ENCODE assay signal across 8 cellular contexts in genomic region chr6:37258405-37258704, GRCh38. TPM values are rescaled to one million over a fixed set of nuclear protein-coding genes. Genes with fewer than 3 reads are reported as not detected.
DNase-seq lines count a peak whose midpoint lies in the region; ATAC-seq and TF ChIP-seq lines count a peak whose summit lies in the region.

No MANE protein-coding gene starts in this region.

- H3K27me3 ChIP-seq in HAP-1 (ENCODE audit: low read depth) (no peaks in the 10 kb centered on the region), WERI-Rb-1 (ENCODE audit: insufficient read depth, low read depth, severe bottlenecking) (no peaks in the 10 kb centered on the region), skeletal muscle satellite cell (ENCODE audit: control insufficient read depth, insufficient read depth, low read length) (no peaks in the 10 kb centered on the region)

- peak overlapping the region; percentile 95 for H3K4me3 Mint-ChIP-seq in glutamatergic neuron (ENCODE audit: unreplicated experiment)

- H3K36me3 Mint-ChIP-seq in glutamatergic neuron (ENCODE audit: unreplicated experiment) = no peaks in the 10 kb centered on the region

- no peak for ATAC-seq in HG03045 (IDR thresholded peaks at IDR 0.05; ENCODE audit: unreplicated experiment)

- TF ChIP-seq CTCF in WERI-Rb-1 (IDR thresholded peaks at IDR 0.05; ENCODE audit: low read depth, low read length) = 0 out of 2 replicates have a peak, but pooled peaks have one; percentile 8
- no peak for TF ChIP-seq CTCF in glutamatergic neuron (IDR thresholded peaks at IDR 0.05; ENCODE audit: partially characterized antibody, unreplicated experiment)

- peaks cover 4% of the 10 kb centered on the region for H3K27me3 Mint-ChIP-seq in glutamatergic neuron (ENCODE audit: unreplicated experiment)

- in situ Hi-C loops in HAP-1 (cut with MboI; ENCODE audit: low sequenced_read_pairs) = no loop called here

- H3K9me3 ChIP-seq in HAP-1 = no peaks in the 10 kb centered on the region
- H3K9me3 ChIP-seq in WERI-Rb-1 (ENCODE audit: severe bottlenecking) = no peaks in the 10 kb centered on the region
- no peaks in the 10 kb centered on the region for H3K9me3 ChIP-seq in skeletal muscle satellite cell (replicated peaks; ENCODE audit: low read length)

- H3K4me1 ChIP-seq in HAP-1 = peaks cover 4% of the 10 kb centered on the region
- peaks cover 17% of the 10 kb centered on the region for H3K4me1 ChIP-seq in skeletal muscle satellite cell (ENCODE audit: control insufficient read depth, insufficient read depth, low read length)

- no peaks in the 10 kb centered on the region for H3K9me3 Mint-ChIP-seq in glutamatergic neuron (ENCODE audit: unreplicated experiment)

- DNase-seq in HAP-1 (ENCODE audit: low spot score in 2 of 2) (no peak), WERI-Rb-1 (no peak), glutamatergic neuron (no peak), glomerular visceral epithelial cell (ENCODE audit: extremely low spot score) (no peak), epidermal melanocyte (ENCODE audit: insufficient read length, low spot score) (no peak)
- no peak for DNase-seq in activated CD4-positive, alpha-beta T cell treated with anti-CD3 and anti-CD28 coated beads, Interleukin-2, amount 50 U/mL, for 1 hour

- peak overlapping the region; percentile 81 for H3K27ac Mint-ChIP-seq in glutamatergic neuron (ENCODE audit: unreplicated experiment)

- H3K9ac ChIP-seq in skeletal muscle satellite cell (ENCODE audit: low read depth, low read length) = peak overlapping the region; percentile 97

- H3K4me3 ChIP-seq in HAP-1 (peak overlapping the region; percentile 90), WERI-Rb-1 (ENCODE audit: low read depth, low read length) (peak overlapping the region; percentile 62), skeletal muscle satellite cell (ENCODE audit: low read length) (peak overlapping the region; percentile 99)

- H3K36me3 ChIP-seq in HAP-1 (replicated peaks) = 0 out of 2 replicates have a peak, but pooled peaks cover 3% of the 10 kb centered on the region
- H3K36me3 ChIP-seq in WERI-Rb-1 = peaks cover 4% of the 10 kb centered on the region; the same call in 1 of the 2 replicates
- no peaks in the 10 kb centered on the region for H3K36me3 ChIP-seq in skeletal muscle satellite cell (ENCODE audit: insufficient read depth, low read length)

- H3K4me1 Mint-ChIP-seq in glutamatergic neuron (ENCODE audit: low read depth, unreplicated experiment) = peaks cover 5% of the 10 kb centered on the region

- peak overlapping the region; percentile 86 for H3K27ac ChIP-seq in WERI-Rb-1

- peak overlapping the region; percentile 89 for H3K4me2 ChIP-seq in skeletal muscle satellite cell (ENCODE audit: low read length)

RNA-seq across cellular contexts. Expression of gene TMEM217, which starts 0.4 kb away (rescaled TPM):
- not detected for total RNA-seq in glutamatergic neuron (ENCODE audit: unreplicated experiment)
- total RNA-seq in skeletal muscle satellite cell (2012; rRNA removed) = 2.2 and 2.5 TPM in 2 replicates

RNA-seq across cellular contexts. Expression of gene TBC1D22B, which starts 0.8 kb away (rescaled TPM):
- 10.2 TPM for total RNA-seq in glutamatergic neuron (ENCODE audit: unreplicated experiment)
- 4.3 and 5.0 TPM in 2 replicates for total RNA-seq in skeletal muscle satellite cell (2012; rRNA removed)
